ENCODE assay signal across 12 cellular contexts in the genomic region with DNA sequence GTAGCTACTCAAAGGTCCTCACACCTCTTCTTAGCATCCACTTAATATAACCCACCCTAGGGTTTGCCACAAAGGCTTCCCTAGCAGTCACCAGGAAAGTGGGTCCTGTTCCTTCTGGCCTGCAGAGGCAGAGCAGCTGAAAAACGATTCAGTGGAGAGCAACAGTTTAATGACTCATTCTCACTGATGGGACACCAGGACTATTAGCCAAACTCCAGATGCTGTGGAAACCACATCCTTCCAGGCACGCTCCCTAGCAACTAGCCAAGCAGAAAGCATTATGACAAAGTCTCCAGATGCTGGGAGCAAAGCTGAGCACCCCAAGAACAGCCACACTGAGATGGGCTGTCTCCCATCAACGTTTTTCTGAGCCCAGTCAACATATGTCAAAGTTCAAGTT.
A peak's percentile ranks its signal among the peaks of the same experiment; 100 is the strongest.
DNase-seq lines count a peak whose midpoint lies in the region.
"Had no signal": no experiment of that assay in that cellular context is flagged by ENCODE, and none has a peak within 500 bp of the region (broad histone marks: within the 10 kb centered on the region; RNA-seq: fewer than 3 reads in every experiment).

No MANE protein-coding gene starts in this region.

- DNase-seq in NCI-H2171 treated with DMSO at 0.1 percent for 48 hours (lab: John Stamatoyannopoulos, UW): peak; percentile 8
- no peak for DNase-seq in NCI-H2171 (lab: John Stamatoyannopoulos, UW)
- DNase-seq in NCI-H226: peak; percentile 2
- DNase-seq in epidermal melanocyte (ENCODE audit: insufficient read length, low spot score): peak; percentile 21
- DNase-seq in stromal cell of bone marrow (ENCODE audit: low read depth): peak; percentile 65
- DNase-seq in germinal center (ENCODE audit: low spot score): no peak
- DNase-seq in iPS-NIHi11 (ENCODE audit: low spot score): no peak
- no peak for DNase-seq in activated effector memory CD4-positive, alpha-beta T cell treated with anti-CD3 and anti-CD28 coated beads, Interleukin-2, amount 50 U/mL, for 16 hours
- DNase-seq: activated CD8-positive, alpha-beta T cell treated with anti-CD3 and anti-CD28 coated beads for 36 hours; activated naive CD4-positive, alpha-beta T cell treated with anti-CD3 and anti-CD28 coated beads, Interleukin-2, amount 50 U/mL, for 16 hours; Karpas-422; NCI-H526 had no signal

Comparison
In these comparisons a context has a peak if more than half of its experiments do, and no peak if none do; other contexts are left out.
1. DNase-seq: peak in NCI-H2171 treated with DMSO at 0.1 percent for 48 hours (single experiment), NCI-H226 (single experiment), epidermal melanocyte (single experiment) and stromal cell of bone marrow (single experiment); none in NCI-H2171 (single experiment), germinal center (single experiment), iPS-NIHi11 (single experiment) and activated effector memory CD4-positive, alpha-beta T cell treated with anti-CD3 and anti-CD28 coated beads, Interleukin-2, amount 50 U/mL, for 16 hours (single experiment).